ENCODE assay signal across 8 cellular contexts in the genomic region with DNA sequence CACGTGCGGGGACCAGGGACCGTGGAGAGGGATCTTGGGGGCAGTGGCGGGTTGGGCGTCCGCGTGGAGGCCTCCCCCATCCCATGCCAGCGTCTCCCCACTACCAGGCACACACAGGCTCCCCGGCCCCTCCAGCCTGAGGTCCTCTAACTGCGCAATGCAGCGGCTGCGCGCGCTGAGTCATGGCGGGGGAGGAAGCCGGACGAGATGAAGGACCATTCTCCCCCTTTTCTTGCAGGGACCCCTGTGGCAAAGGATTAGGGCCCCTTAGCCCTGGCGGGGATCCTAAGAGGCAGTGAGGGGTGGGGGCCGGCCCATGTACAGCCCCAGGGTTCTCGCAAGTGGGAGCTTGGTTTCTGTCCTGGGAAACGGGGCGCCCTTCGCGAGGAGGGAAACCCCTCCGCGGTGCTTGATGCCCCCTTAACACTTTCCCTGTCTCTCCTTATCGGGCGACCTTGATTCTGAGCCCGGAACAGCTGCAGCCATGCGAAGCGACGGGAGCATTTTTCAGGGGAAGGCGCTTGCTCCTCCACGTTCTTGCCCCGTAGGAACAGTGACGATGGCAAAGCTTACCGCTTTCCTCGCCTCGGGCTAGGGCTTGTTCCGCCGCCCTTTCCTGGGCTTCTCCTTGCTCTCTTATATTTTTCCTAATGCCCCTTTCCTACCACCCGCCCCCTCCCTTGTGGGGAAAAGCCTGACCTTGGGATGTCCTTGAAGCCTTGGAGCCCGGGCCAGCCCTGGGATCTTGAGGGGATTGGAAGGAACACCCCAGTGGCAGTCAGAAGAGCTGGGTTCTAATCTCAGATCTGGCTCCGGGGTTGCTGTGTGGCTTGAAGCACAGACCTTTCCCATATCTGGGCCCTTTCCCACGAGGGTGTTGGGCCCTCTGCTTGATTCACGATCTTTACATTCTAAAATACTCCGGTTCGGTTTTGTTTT. TPM values are rescaled to one million over a fixed set of nuclear protein-coding genes. Genes with fewer than 3 reads are reported as not detected.
DNase-seq lines count a peak whose midpoint lies in the region; ATAC-seq and TF ChIP-seq lines count a peak whose summit lies in the region.

No MANE protein-coding gene starts in this region.

- peak overlapping the region; percentile 85 for H3K4me2 ChIP-seq in Karpas-422 (ENCODE audit: low read depth, low read length, poor library complexity, severe bottlenecking)

- no peak for TF ChIP-seq EP300 in sigmoid colon (IDR thresholded peaks at IDR 0.05)

- no peaks in the 10 kb centered on the region for H3K27me3 ChIP-seq in Karpas-422 (ENCODE audit: low read length)
- H3K27me3 ChIP-seq in left ventricle myocardium inferior (ENCODE audit: low read depth), result no peaks in the 10 kb centered on the region
- H3K27me3 ChIP-seq in sigmoid colon, result no peaks in the 10 kb centered on the region

- H3K9ac ChIP-seq in Karpas-422 (ENCODE audit: low read length), result peak overlapping the region; percentile 99

- WGBS in sigmoid colon, 2 donors, result 1 to 3% methylated on average over 48 of the region's 48 CpGs

- peak in 1 of 2 donors; percentile 11 for TF ChIP-seq POLR2A in sigmoid colon (IDR thresholded peaks at IDR 0.05)

- peaks cover 50% of the 10 kb centered on the region for H3K36me3 Mint-ChIP-seq in activated naive CD4-positive, alpha-beta T cell treated with anti-CD3 and anti-CD28 coated beads, Interleukin-2, amount 10 ng/mL, durations not matched to agents 7 days and 5 days

- peaks cover 31% of the 10 kb centered on the region for H3K79me2 ChIP-seq in Karpas-422 (ENCODE audit: low read length)

- intact Hi-C loops in left ventricle myocardium inferior (cut with micrococcal nuclease) (no loop called here), sigmoid colon (cut with DNase I) (loop anchor here (5.0 kb wide), 1 partner anchor 254 kb away; the partner anchor contains the start of gene PRRT2)

- CTCF ChIA-PET in activated naive CD4-positive, alpha-beta T cell treated with anti-CD3 and anti-CD28 coated beads, Interleukin-2, amount 10 ng/mL, durations not matched to agents 7 days and 5 days (lab: Charles Lee), result interaction anchor here (1.2 to 6.9 kb wide), 6 partner anchors 10 to 46 kb away, joined by 3 to 41 read pairs (median 5); partner anchors contain the start of genes PPP4C and TBX6

- DNase-seq in EH (ENCODE audit: low read depth) (peak; percentile 71), Karpas-422 (peak; percentile 67), left ventricle myocardium inferior (no peak), sigmoid colon (no peak)
- DNase-seq in activated naive CD4-positive, alpha-beta T cell treated with anti-CD3 and anti-CD28 coated beads, Interleukin-2, amount 10 ng/mL, durations not matched to agents 7 days and 5 days, result no peak

- H3K4me3 ChIP-seq in Karpas-422 (ENCODE audit: low read length) (peak overlapping the region; percentile 99), left ventricle myocardium inferior (peak overlapping the region; percentile 93), sigmoid colon (peak overlapping the region; percentile 73 to 98 (median 82))

- H3K4me1 ChIP-seq in Karpas-422 (ENCODE audit: low read length) (peaks cover 45% of the 10 kb centered on the region), left ventricle myocardium inferior (peaks cover 83% of the 10 kb centered on the region), sigmoid colon (peaks cover 0 to 62% (median 55%) of the 10 kb centered on the region in 4 donors)

- peak overlapping the region; percentile 98 for H3K27ac Mint-ChIP-seq in activated naive CD4-positive, alpha-beta T cell treated with anti-CD3 and anti-CD28 coated beads, Interleukin-2, amount 10 ng/mL, durations not matched to agents 7 days and 5 days

- TF ChIP-seq CTCF in left ventricle myocardium inferior (IDR thresholded peaks at IDR 0.05; ENCODE audit: borderline replicate concordance) (no peak), sigmoid colon (IDR thresholded peaks at IDR 0.05) (no peak)

- peaks cover 50% of the 10 kb centered on the region for H3K36me3 ChIP-seq in Karpas-422 (ENCODE audit: insufficient read depth, low read length)
- peaks cover 46% of the 10 kb centered on the region for H3K36me3 ChIP-seq in left ventricle myocardium inferior
- H3K36me3 ChIP-seq in sigmoid colon, result peaks cover 37 to 42% (median 39%) of the 10 kb centered on the region in 4 donors

- H3K9me3 ChIP-seq in Karpas-422 (ENCODE audit: low read length) (no peaks in the 10 kb centered on the region), left ventricle myocardium inferior (replicated peaks) (no peaks in the 10 kb centered on the region), sigmoid colon (no peaks in the 10 kb centered on the region)

- H3K27me3 Mint-ChIP-seq in activated naive CD4-positive, alpha-beta T cell treated with anti-CD3 and anti-CD28 coated beads, Interleukin-2, amount 10 ng/mL, durations not matched to agents 7 days and 5 days, result no peaks in the 10 kb centered on the region

- no peaks in the 10 kb centered on the region for H3K9me2 ChIP-seq in Karpas-422 (replicated peaks; ENCODE audit: insufficient read depth, low read length)

- peaks cover 47% of the 10 kb centered on the region for H3K4me1 Mint-ChIP-seq in activated naive CD4-positive, alpha-beta T cell treated with anti-CD3 and anti-CD28 coated beads, Interleukin-2, amount 10 ng/mL, durations not matched to agents 7 days and 5 days

- ATAC-seq in HG02884 (IDR thresholded peaks at IDR 0.05; ENCODE audit: unreplicated experiment), result no peak
- no peak for ATAC-seq in GM19324 (IDR thresholded peaks at IDR 0.05; ENCODE audit: low FRiP score, unreplicated experiment)
- no peak for ATAC-seq in GM19328 (IDR thresholded peaks at IDR 0.05; ENCODE audit: unreplicated experiment)

- H3K9me3 Mint-ChIP-seq in activated naive CD4-positive, alpha-beta T cell treated with anti-CD3 and anti-CD28 coated beads, Interleukin-2, amount 10 ng/mL, durations not matched to agents 7 days and 5 days, result no peaks in the 10 kb centered on the region

- no peak overlapping the region for H2AFZ ChIP-seq in Karpas-422 (ENCODE audit: low read length)

- peaks cover 38% of the 10 kb centered on the region for H4K20me1 ChIP-seq in Karpas-422 (ENCODE audit: insufficient read depth, low read depth, low read length)

- H3K4me3 Mint-ChIP-seq in activated naive CD4-positive, alpha-beta T cell treated with anti-CD3 and anti-CD28 coated beads, Interleukin-2, amount 10 ng/mL, durations not matched to agents 7 days and 5 days, result peak overlapping the region; percentile 100

- peak overlapping the region; percentile 95 for H3K27ac ChIP-seq in Karpas-422 (ENCODE audit: low read length)
- H3K27ac ChIP-seq in left ventricle myocardium inferior (replicated peaks), result peak overlapping the region; percentile 100
- H3K27ac ChIP-seq in sigmoid colon, result peak overlapping the region; percentile 96 to 100 (median 98)

RNA-seq across cellular contexts. Expression of gene ALDOA, which starts 0.7 kb away (rescaled TPM):
- total RNA-seq in Karpas-422 (2014; rRNA removed; shearing (Covaris generic); ENCODE audit: low replicate concordance), result 1,486 and 1,797 TPM in 2 replicates
- total RNA-seq in left ventricle myocardium inferior, result 3,337 TPM
- 1,000 to 10,000 TPM in 1 of 4 donors, 100 to 1,000 TPM in 3; 905 to 1,010 (median 960) TPM for total RNA-seq in sigmoid colon
- 1,000 to 10,000 TPM; 1,265 to 1,667 (median 1,498) TPM for polyA plus RNA-seq in sigmoid colon

RNA-seq across cellular contexts. Expression of gene PPP4C, which starts 9.6 kb away (rescaled TPM):
- 103 and 154 TPM in 2 replicates for total RNA-seq in Karpas-422 (2014; rRNA removed; shearing (Covaris generic); ENCODE audit: low replicate concordance)
- total RNA-seq in left ventricle myocardium inferior (32.2 TPM), sigmoid colon (10 to 100 TPM; 39.2 to 45.6 (median 43.6) TPM)
- 100 to 1,000 TPM; 118 to 155 (median 146) TPM for polyA plus RNA-seq in sigmoid colon

RNA-seq across cellular contexts. Expression of gene TBX6, which starts 25.5 kb away (rescaled TPM):
- total RNA-seq in Karpas-422 (2014; rRNA removed; shearing (Covaris generic); ENCODE audit: low replicate concordance), result 1.8 and 2.1 TPM in 2 replicates
- total RNA-seq in left ventricle myocardium inferior (1.0 TPM), sigmoid colon (1 to 10 TPM in 3 of 4 donors, under 1 TPM in 1; 0.54 to 1.7 (median 1.1) TPM)
- 1 to 10 TPM in 1 of 3 donors, under 1 TPM in 2; 0.23 to 1.1 (median 0.60) TPM for polyA plus RNA-seq in sigmoid colon

RNA-seq across cellular contexts. Expression of gene YPEL3, which starts 29.8 kb away (rescaled TPM):
- total RNA-seq in Karpas-422 (2014; rRNA removed; shearing (Covaris generic); ENCODE audit: low replicate concordance), result 62.1 and 93.0 TPM in 2 replicates
- total RNA-seq in left ventricle myocardium inferior, result 54.4 TPM
- 100 to 1,000 TPM in 2 of 4 donors, 10 to 100 TPM in 2; 82.1 to 110 (median 103) TPM for total RNA-seq in sigmoid colon
- 100 to 1,000 TPM in 2 of 3 donors, 10 to 100 TPM in 1; 57.6 to 126 (median 107) TPM for polyA plus RNA-seq in sigmoid colon

RNA-seq across cellular contexts. Expression of gene TLCD3B, which starts 35.1 kb away (rescaled TPM):
- 1.0 TPM in 1 of 2 replicates, not detected in the other for total RNA-seq in Karpas-422 (2014; rRNA removed; shearing (Covaris generic); ENCODE audit: low replicate concordance)
- total RNA-seq in left ventricle myocardium inferior (not detected), sigmoid colon (not detected)
- under 1 TPM in 1 of 3 donors, not detected in 2; 0.54 TPM for polyA plus RNA-seq in sigmoid colon

Comparison
In these comparisons a context has a peak if more than half of its experiments do, and no peak if none do; other contexts are left out.
1. DNase-seq: peak in EH (single experiment) and Karpas-422 (single experiment); none in activated naive CD4-positive, alpha-beta T cell treated with anti-CD3 and anti-CD28 coated beads, Interleukin-2, amount 10 ng/mL, durations not matched to agents 7 days and 5 days (single experiment), left ventricle myocardium inferior (single experiment) and sigmoid colon (single experiment).
2. Peak in every context shown above with its lines, with median percentiles within 50 percentile points of each other: H3K27ac ChIP-seq and H3K4me3 ChIP-seq.